ENCODE assay signal across 8 cellular contexts in the genomic region with DNA sequence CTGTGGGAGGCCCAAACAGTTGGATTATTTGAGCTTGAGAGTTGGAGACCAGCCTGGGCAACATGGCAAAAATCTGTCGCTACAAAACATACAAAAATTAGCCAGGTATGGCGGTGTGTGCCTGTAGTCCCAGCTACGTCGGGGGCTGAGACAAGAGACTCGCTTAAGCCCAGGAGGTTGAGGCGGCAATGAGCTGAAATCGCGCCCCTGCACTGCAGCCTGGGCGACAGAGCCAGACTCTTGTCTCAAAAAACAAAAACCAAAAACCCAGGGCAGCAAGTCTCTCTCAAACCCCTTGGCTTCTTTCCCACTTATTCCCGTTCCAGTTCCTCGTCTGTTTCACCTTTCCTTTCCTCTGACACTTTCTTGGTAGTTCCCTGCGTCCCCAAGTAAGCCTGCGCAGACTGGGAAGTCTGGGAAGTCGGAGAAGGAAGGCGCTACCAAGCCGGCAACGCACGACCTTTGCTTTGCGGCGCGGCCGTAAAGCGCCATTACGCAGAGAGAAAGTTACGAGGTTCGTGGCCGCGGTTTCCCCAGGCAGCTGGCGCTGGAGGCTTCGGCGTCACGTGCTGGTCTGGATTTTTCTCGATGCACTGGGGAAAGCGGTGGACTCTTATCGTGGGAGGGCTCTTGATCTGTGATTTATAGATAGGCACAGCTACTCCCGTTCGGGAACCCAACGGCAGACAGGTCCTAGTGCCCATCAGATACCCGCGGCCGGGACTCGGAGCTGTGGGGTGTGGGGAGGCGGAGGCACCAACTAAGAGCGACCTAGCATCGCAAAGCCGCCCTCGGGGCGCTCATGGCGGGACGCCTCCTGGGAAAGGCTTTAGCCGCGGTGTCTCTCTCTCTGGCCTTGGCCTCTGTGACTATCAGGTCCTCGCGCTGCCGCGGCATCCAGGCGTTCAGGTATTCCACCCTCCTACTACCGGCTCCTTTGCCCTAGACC. TPM values are rescaled to one million over a fixed set of nuclear protein-coding genes. Genes with fewer than 3 reads are reported as not detected.
DNase-seq lines count a peak whose midpoint lies in the region; ATAC-seq, FAIRE-seq and TF ChIP-seq lines count a peak whose summit lies in the region.

A gene with protein sequence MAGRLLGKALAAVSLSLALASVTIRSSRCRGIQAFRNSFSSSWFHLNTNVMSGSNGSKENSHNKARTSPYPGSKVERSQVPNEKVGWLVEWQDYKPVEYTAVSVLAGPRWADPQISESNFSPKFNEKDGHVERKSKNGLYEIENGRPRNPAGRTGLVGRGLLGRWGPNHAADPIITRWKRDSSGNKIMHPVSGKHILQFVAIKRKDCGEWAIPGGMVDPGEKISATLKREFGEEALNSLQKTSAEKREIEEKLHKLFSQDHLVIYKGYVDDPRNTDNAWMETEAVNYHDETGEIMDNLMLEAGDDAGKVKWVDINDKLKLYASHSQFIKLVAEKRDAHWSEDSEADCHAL (plus strand): TSS at position 470 of the 949 bp plus-strand sequence. CDS start 333 bp downstream, at position 803.

- peak; percentile 79 for TF ChIP-seq POLR2A in GM19099 (IDR thresholded peaks at IDR 0.05; ENCODE audit: extremely low read depth, insufficient read length, low read depth)

- DNase-seq in Ammon's horn (ENCODE audit: low spot score) (peak; percentile 95), NCI-H510A (lab: John Stamatoyannopoulos, UW) (peak; percentile 91), cerebellum (ENCODE audit: low spot score) (peak; percentile 90), kidney (peak; percentile 97)
- peak; percentile 72 for DNase-seq in activated CD4-positive, alpha-beta T cell treated with anti-CD3 and anti-CD28 coated beads for 1 hour
- DNase-seq in stimulated activated CD4-positive, alpha-beta T cell treated with anti-CD3 and anti-CD28 coated beads, Interleukin-15, amount 100 ng/mL, for 24 hours = peak; percentile 92

- intact Hi-C loops in kidney (cut with DNase I) = no loop called here

- FAIRE-seq in kidney (lab: Jason Lieb, UNC) = no peak

- no peaks in the 10 kb centered on the region for H3K36me3 ChIP-seq in kidney (ENCODE audit: control insufficient read depth in 1 of 2, insufficient read depth in 2 of 2, low read length in 2 of 2)

- peak within 1 kb of the TSS; percentile 84 to 92 for H3K4me3 ChIP-seq in kidney (ENCODE audit: low read length in 2 of 2)

- no peaks in the 10 kb centered on the region for H3K9me3 ChIP-seq in kidney (ENCODE audit: control insufficient read depth in 1 of 2, low read length in 2 of 2)

- peak within 1 kb of the TSS; percentile 84 to 97 for H3K9ac ChIP-seq in kidney (ENCODE audit: low read length in 2 of 2)

- TF ChIP-seq CTCF in kidney (IDR thresholded peaks at IDR 0.05; ENCODE audit: borderline replicate concordance, extremely low read depth, insufficient read depth) = no peak

- H3K27ac ChIP-seq in kidney (ENCODE audit: low read depth in 2 of 2, low read length in 2 of 2) = peak within 1 kb of the TSS; percentile 94 to 95

- peaks cover 9 to 13% of the 10 kb centered on the region in 2 donors for H3K4me1 ChIP-seq in kidney (ENCODE audit: control insufficient read depth in 1 of 2, insufficient read depth in 1 of 2, low read depth in 1 of 2, low read length in 2 of 2)

- ATAC-seq in HG03432 (IDR thresholded peaks at IDR 0.05; ENCODE audit: unreplicated experiment) = peak; percentile 90

RNA-seq across cellular contexts. Expression of the gene that starts here (rescaled TPM):
- 16.2 TPM for total RNA-seq in cerebellum
- 30.4 TPM for total RNA-seq in kidney
- 49.5 TPM for polyA plus RNA-seq in kidney (ENCODE audit: insufficient read depth, low read depth, low replicate concordance)

Comparison
In these comparisons a context has a peak if more than half of its experiments do, and no peak if none do; other contexts are left out.
1. Peak in every context shown above with its lines: DNase-seq, ATAC-seq, H3K4me3 ChIP-seq and H3K27ac ChIP-seq.